Comparison of ENCODE assay signal across 12 cellular contexts in the genomic region with DNA sequence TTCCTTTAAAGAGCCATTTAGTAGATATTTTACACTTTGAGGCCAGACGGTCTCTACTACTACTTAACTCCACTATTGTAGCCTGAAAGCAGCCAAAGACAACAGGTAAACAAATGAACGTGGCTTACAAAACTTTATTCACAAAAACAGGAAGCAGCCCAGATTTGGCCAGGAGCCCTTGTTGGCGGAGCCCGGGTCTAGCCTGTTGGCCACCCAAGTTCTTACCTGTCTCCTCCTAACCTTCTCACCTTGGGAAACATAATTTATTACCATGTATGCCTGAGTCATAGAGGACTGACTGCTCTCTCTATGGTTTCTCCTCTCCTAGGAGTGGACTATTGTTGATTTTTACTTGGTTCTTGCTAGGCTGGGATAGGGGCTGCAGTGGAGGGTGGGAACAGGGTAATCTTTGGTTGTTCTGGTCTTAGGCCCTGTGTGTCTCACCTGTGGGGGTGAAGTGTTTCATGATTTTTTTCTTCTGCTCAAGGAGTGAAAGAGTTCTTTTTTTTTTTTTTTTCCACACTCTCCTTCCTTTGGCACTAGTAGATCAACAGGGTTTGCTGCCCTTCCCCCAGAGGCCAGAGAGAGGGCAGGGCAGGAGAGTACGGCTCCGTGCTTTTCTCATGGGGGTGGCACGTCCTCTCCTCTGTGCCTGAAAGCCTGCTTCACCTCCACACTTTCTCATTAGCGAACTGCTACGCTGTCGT.
A peak's percentile ranks its signal among the peaks of the same experiment; 100 is the strongest.
DNase-seq lines count a peak whose midpoint lies in the region; ATAC-seq and TF ChIP-seq lines count a peak whose summit lies in the region.
"Had no signal": no experiment of that assay in that cellular context is flagged by ENCODE, and none has a peak within 500 bp of the region (broad histone marks: within the 10 kb centered on the region; RNA-seq: fewer than 3 reads in every experiment).

No MANE protein-coding gene starts in this region.

- H3K9me3 ChIP-seq in cardiac muscle cell (ENCODE audit: low read depth) (no peaks in the 10 kb centered on the region), mucosa of descending colon (no peaks in the 10 kb centered on the region)
- H3K9me3 ChIP-seq: thoracic aorta had no signal

- ATAC-seq in left ventricle myocardium superior (no peak), mucosa of descending colon (peak; percentile 65)
- ATAC-seq in stimulated activated memory B cell treated with anti-CD40 and anti-IgM and Interleukin-4, amounts not matched to agents 10 μg/mL and 1 μg/mL and 100 μg/mL, for 72 hours, result no peak

- H3K4me1 ChIP-seq in cardiac muscle cell (ENCODE audit: low read depth) (peaks cover 10% of the 10 kb centered on the region), mucosa of descending colon (ENCODE audit: low read depth) (peaks cover 17% of the 10 kb centered on the region)

- DNase-seq in cardiac muscle cell (ENCODE audit: low read depth in 1 of 2, low spot score in 1 of 2), result no peak
- no peak for DNase-seq in left ventricle myocardium superior
- peak; percentile 31 for DNase-seq in dermis blood vessel endothelial cell
- DNase-seq in mucosa of descending colon, result peak in 2 of 3 donors; percentile 39 to 44
- DNase-seq in type B pancreatic cell (ENCODE audit: extremely low spot score, unreplicated experiment), result no peak
- DNase-seq in NOMO-1 treated with dmso at 0.1 percent for 144 hours (lab: John Stamatoyannopoulos, UW; ENCODE audit: unreplicated experiment), result no peak
- DNase-seq in SIG-M5 treated with dmso at 0.1 percent for 504 hours (lab: John Stamatoyannopoulos, UW; ENCODE audit: unreplicated experiment), result no peak
- DNase-seq: EL; NCI-H1694 treated with DMSO at 0.1 percent for 48 hours; stimulated activated CD4-positive, alpha-beta T cell treated with anti-CD3 and anti-CD28 coated beads, Interleukin-4, amount 100 ng/mL, for 1 hour had no signal

- intact Hi-C loops in left ventricle myocardium superior (cut with micrococcal nuclease), result no loop called here
- intact Hi-C loops in mucosa of descending colon (cut with DNase I, micrococcal nuclease), result no loop called here

- no peaks in the 10 kb centered on the region for H3K27me3 ChIP-seq in cardiac muscle cell

- H3K36me3 ChIP-seq in cardiac muscle cell, result no peaks in the 10 kb centered on the region
- H3K36me3 ChIP-seq in mucosa of descending colon (ENCODE audit: low read depth), result no peaks in the 10 kb centered on the region
- H3K36me3 ChIP-seq: thoracic aorta had no signal

- peaks cover 47% of the 10 kb centered on the region for H3K4me1 Mint-ChIP-seq in type B pancreatic cell (ENCODE audit: unreplicated experiment)
- peaks cover 24% of the 10 kb centered on the region for H3K4me1 Mint-ChIP-seq in stimulated activated memory B cell treated with anti-CD40 and anti-IgM and Interleukin-4, amounts not matched to agents 10 μg/mL and 1 μg/mL and 100 μg/mL, for 72 hours

- TF ChIP-seq CTCF in cardiac muscle cell (IDR thresholded peaks at IDR 0.05; ENCODE audit: low read depth, low read length) (no peak), mucosa of descending colon (IDR thresholded peaks at IDR 0.05) (no peak), type B pancreatic cell (conservative IDR thresholded peaks at IDR 0.05) (no peak)

- H3K27ac Mint-ChIP-seq in type B pancreatic cell, result peak overlapping the region; percentile 83
- H3K27ac Mint-ChIP-seq in stimulated activated memory B cell treated with anti-CD40 and anti-IgM and Interleukin-4, amounts not matched to agents 10 μg/mL and 1 μg/mL and 100 μg/mL, for 72 hours, result no peak overlapping the region

- H3K4me3 ChIP-seq in cardiac muscle cell, result no peak overlapping the region
- H3K4me3 ChIP-seq in mucosa of descending colon, result no peak overlapping the region
- H3K4me3 ChIP-seq: thoracic aorta had no signal

- H3K36me3 Mint-ChIP-seq in type B pancreatic cell, result peaks cover 30% of the 10 kb centered on the region
- H3K36me3 Mint-ChIP-seq in stimulated activated memory B cell treated with anti-CD40 and anti-IgM and Interleukin-4, amounts not matched to agents 10 μg/mL and 1 μg/mL and 100 μg/mL, for 72 hours, result peaks cover 28% of the 10 kb centered on the region

- peak overlapping the region; percentile 58 for H3K4me3 Mint-ChIP-seq in type B pancreatic cell
- H3K4me3 Mint-ChIP-seq in stimulated activated memory B cell treated with anti-CD40 and anti-IgM and Interleukin-4, amounts not matched to agents 10 μg/mL and 1 μg/mL and 100 μg/mL, for 72 hours, result no peak overlapping the region

- no peaks in the 10 kb centered on the region for H3K9me3 Mint-ChIP-seq in type B pancreatic cell
- H3K9me3 Mint-ChIP-seq in stimulated activated memory B cell treated with anti-CD40 and anti-IgM and Interleukin-4, amounts not matched to agents 10 μg/mL and 1 μg/mL and 100 μg/mL, for 72 hours, result no peaks in the 10 kb centered on the region

- H3K27ac ChIP-seq in cardiac muscle cell, result peak overlapping the region; percentile 0
- H3K27ac ChIP-seq: thoracic aorta had no signal

- H3K27me3 Mint-ChIP-seq in type B pancreatic cell, result no peaks in the 10 kb centered on the region
- H3K27me3 Mint-ChIP-seq in stimulated activated memory B cell treated with anti-CD40 and anti-IgM and Interleukin-4, amounts not matched to agents 10 μg/mL and 1 μg/mL and 100 μg/mL, for 72 hours, result no peaks in the 10 kb centered on the region

Comparison
In these comparisons a context has a peak if more than half of its experiments do, and no peak if none do; other contexts are left out.
1. DNase-seq: peak in dermis blood vessel endothelial cell (single experiment) and mucosa of descending colon (2 of 3); none in cardiac muscle cell (0 of 2), left ventricle myocardium superior (single experiment), type B pancreatic cell (single experiment), NOMO-1 treated with dmso at 0.1 percent for 144 hours (single experiment) and SIG-M5 treated with dmso at 0.1 percent for 504 hours (single experiment).